ENCODE assay signal across 17 cellular contexts in the genomic region with DNA sequence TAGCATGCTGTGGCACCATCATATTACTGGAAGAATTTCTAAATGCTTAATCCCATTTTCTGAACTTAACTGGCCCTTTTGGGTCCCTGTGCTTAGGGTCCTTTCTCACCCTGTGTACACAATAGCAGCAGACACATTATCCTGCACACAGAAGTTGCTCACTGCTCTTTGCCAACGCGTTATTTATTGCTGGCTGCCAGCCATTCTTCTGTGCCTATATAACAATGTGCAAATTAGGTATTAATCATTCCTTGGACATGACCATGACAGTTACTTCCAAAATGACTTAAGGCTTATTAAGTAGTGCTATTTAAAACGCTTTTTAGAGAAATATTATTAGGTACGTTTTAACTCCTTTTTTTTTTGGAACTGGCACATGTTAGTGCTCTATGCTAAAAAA.
"Had no signal": no experiment of that assay in that cellular context is flagged by ENCODE, and none has a peak within 500 bp of the region (broad histone marks: within the 10 kb centered on the region; RNA-seq: fewer than 3 reads in every experiment).

No MANE protein-coding gene starts in this region.

- DNase-seq: activated CD4-positive, alpha-beta T cell treated with anti-CD3 and anti-CD28 coated beads for 1 hour; activated CD8-positive, alpha-beta memory T cell treated with anti-CD3 and anti-CD28 coated beads for 24 hours; activated CD8-positive, alpha-beta memory T cell treated with anti-CD3 and anti-CD28 coated beads, Interleukin-2, amount 50 U/mL, for 48 hours; activated effector memory CD4-positive, alpha-beta T cell treated with anti-CD3 and anti-CD28 coated beads, Interleukin-2, amount 50 U/mL, for 16 hours; activated naive CD4-positive, alpha-beta T cell treated with anti-CD3 and anti-CD28 coated beads, Interleukin-2, amount 50 U/mL, for 16 hours; activated T-cell treated with anti-CD3 and anti-CD28 coated beads, Interleukin-2, amount 50 U/mL, for 48 hours; aorta; effector CD4-positive, alpha-beta T cell; esophagus squamous epithelium; left ventricle myocardium superior; mucosa of descending colon; naive B cell; ovary; stimulated activated CD4-positive, alpha-beta T cell treated with anti-CD3 and anti-CD28 coated beads, Interleukin-4, amount 100 ng/mL, for 24 hours; stimulated activated naive B cell treated with anti-CD40 and anti-IgM and Interleukin-4, amounts not matched to agents 10 μg/mL and 1 μg/mL and 100 μg/mL, for 72 hours had no signal

- H3K4me3 ChIP-seq: esophagus squamous epithelium, mucosa of descending colon, ovary, smooth muscle cell had no signal

- H3K9me3 ChIP-seq: esophagus squamous epithelium, mucosa of descending colon, ovary had no signal

- H3K36me3 ChIP-seq: esophagus squamous epithelium, ovary had no signal

- H3K27ac ChIP-seq: esophagus squamous epithelium, ovary had no signal

- ATAC-seq: left ventricle myocardium superior; mucosa of descending colon; sciatic nerve; stimulated activated naive B cell treated with anti-CD40 and anti-IgM and Interleukin-4, amounts not matched to agents 10 μg/mL and 1 μg/mL and 100 μg/mL, for 72 hours had no signal

- H3K27me3 ChIP-seq: esophagus squamous epithelium, ovary had no signal
